Comparison of ENCODE assay signal across 9 cellular contexts in the genomic region with DNA sequence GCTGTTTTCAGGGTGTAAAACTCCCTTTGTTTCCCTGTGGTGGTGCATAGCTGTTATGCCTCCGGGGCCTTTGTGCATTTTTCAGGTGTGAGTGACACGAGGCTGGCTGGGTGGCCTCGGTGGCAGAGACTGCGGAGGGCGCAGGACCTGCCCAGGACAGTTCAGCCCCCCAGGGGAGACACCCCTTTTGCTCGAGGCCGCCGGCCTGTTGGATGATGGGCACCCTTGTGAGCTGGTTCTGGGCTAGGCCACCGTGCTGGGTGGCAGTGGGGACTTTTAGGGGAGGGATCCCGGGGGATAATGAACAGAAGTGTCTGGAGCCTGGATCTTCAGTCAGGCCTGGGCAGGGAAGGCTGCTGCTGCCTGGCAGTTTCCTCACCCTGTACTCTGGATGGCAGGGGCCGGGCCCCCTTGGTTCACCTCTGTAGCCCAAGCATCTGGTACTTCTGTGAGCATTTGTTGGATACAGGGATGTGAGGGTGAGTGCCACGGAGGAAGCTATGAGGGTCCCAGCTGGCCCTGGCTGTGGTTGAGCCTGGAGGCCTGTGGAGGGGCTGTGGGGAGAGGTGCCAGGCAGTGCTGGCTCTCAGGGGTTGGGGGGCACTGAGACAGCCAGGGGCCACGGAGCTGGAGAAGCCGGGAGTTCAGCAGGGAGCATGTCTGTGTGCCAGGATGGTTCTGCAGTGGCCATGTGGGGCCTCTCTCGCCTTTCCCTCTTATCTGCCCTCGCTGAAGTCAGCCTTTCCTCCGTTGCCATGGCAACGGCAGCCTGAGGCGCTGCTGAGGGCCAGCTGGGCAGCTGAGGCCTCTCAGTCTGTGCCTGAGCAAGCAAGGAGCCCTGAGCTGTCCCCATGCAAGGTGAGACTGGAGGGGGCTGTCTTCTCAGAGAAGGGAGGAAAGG. TPM values are rescaled to one million over a fixed set of nuclear protein-coding genes. Genes with fewer than 3 reads are reported as not detected.
DNase-seq lines count a peak whose midpoint lies in the region; ATAC-seq and TF ChIP-seq lines count a peak whose summit lies in the region.
"Had no signal": no experiment of that assay in that cellular context is flagged by ENCODE, and none has a peak within 500 bp of the region (broad histone marks: within the 10 kb centered on the region; RNA-seq: fewer than 3 reads in every experiment).

No MANE protein-coding gene starts in this region.

- TF ChIP-seq POLR2A in erythroblast (IDR thresholded peaks at IDR 0.05; ENCODE audit: low read length), result no peak

- no peak for ATAC-seq in GM19328 (IDR thresholded peaks at IDR 0.05; ENCODE audit: unreplicated experiment)
- ATAC-seq in stimulated activated memory B cell treated with anti-CD40 and anti-IgM and Interleukin-4, amounts not matched to agents 10 μg/mL and 1 μg/mL and 100 μg/mL, for 72 hours, result no peak

- no peaks in the 10 kb centered on the region for H3K36me3 Mint-ChIP-seq in Calu3 (ENCODE audit: insufficient read depth, unreplicated experiment)
- no peaks in the 10 kb centered on the region for H3K36me3 Mint-ChIP-seq in stimulated activated memory B cell treated with anti-CD40 and anti-IgM and Interleukin-4, amounts not matched to agents 10 μg/mL and 1 μg/mL and 100 μg/mL, for 72 hours

- no peak for TF ChIP-seq CTCF in Calu3 (IDR thresholded peaks at IDR 0.05; ENCODE audit: unreplicated experiment)

- H3K4me1 Mint-ChIP-seq in Calu3 (ENCODE audit: low read depth, unreplicated experiment), result no peaks in the 10 kb centered on the region
- H3K4me1 Mint-ChIP-seq in stimulated activated memory B cell treated with anti-CD40 and anti-IgM and Interleukin-4, amounts not matched to agents 10 μg/mL and 1 μg/mL and 100 μg/mL, for 72 hours, result peaks cover 8% of the 10 kb centered on the region

- CTCF ChIA-PET in Calu3 (lab: Charles Lee), result interaction anchor here (1.0 to 2.0 kb wide), 3 partner anchors 15 to 154 kb away, joined by 3 to 19 read pairs (median 3); no protein-coding TSS in a partner anchor

- no TSS peak for BruUV-seq in Calu3 (replicated peaks; lab: Mats Ljungman, UMichigan)

- intact Hi-C loops in Calu3 (cut with micrococcal nuclease; ENCODE audit: unreplicated experiment), result loop anchor here (1.0 to 2.0 kb wide), 3 partner anchors 40 to 903 kb away; no protein-coding TSS in a partner anchor

- peak; percentile 90 for DNase-seq in ELF-1 (ENCODE audit: low read depth, low spot score)
- DNase-seq in NCI-H748 (lab: John Stamatoyannopoulos, UW; ENCODE audit: unreplicated experiment), result peak; percentile 85
- DNase-seq in erythroblast (lab: John Stamatoyannopoulos, UW), result peak; percentile 58 to 68
- peak; percentile 70 for DNase-seq in occipital lobe (lab: John Stamatoyannopoulos, UW)
- DNase-seq in Calu3, result no peak
- DNase-seq in stimulated activated CD8-positive, alpha-beta memory T cell treated with anti-CD3 and anti-CD28 coated beads, Interleukin-4, amount 100 ng/mL, for 48 hours, result no peak

- no peaks in the 10 kb centered on the region for H3K9me3 Mint-ChIP-seq in Calu3 (ENCODE audit: low read depth, unreplicated experiment)
- no peaks in the 10 kb centered on the region for H3K9me3 Mint-ChIP-seq in stimulated activated memory B cell treated with anti-CD40 and anti-IgM and Interleukin-4, amounts not matched to agents 10 μg/mL and 1 μg/mL and 100 μg/mL, for 72 hours

- H3K4me3 Mint-ChIP-seq in Calu3 (ENCODE audit: low read depth, unreplicated experiment), result no peak overlapping the region
- H3K4me3 Mint-ChIP-seq in stimulated activated memory B cell treated with anti-CD40 and anti-IgM and Interleukin-4, amounts not matched to agents 10 μg/mL and 1 μg/mL and 100 μg/mL, for 72 hours, result no peak overlapping the region

- H3K27ac Mint-ChIP-seq in Calu3 (ENCODE audit: unreplicated experiment), result no peak overlapping the region
- H3K27ac Mint-ChIP-seq in stimulated activated memory B cell treated with anti-CD40 and anti-IgM and Interleukin-4, amounts not matched to agents 10 μg/mL and 1 μg/mL and 100 μg/mL, for 72 hours, result no peak overlapping the region

- peaks cover 94% of the 10 kb centered on the region for H3K27me3 Mint-ChIP-seq in Calu3 (ENCODE audit: unreplicated experiment)
- peaks cover 19% of the 10 kb centered on the region for H3K27me3 Mint-ChIP-seq in stimulated activated memory B cell treated with anti-CD40 and anti-IgM and Interleukin-4, amounts not matched to agents 10 μg/mL and 1 μg/mL and 100 μg/mL, for 72 hours

RNA-seq across cellular contexts. Expression of a gene that starts 49.0 kb away (rescaled TPM):
- total RNA-seq in occipital lobe (0.62 TPM), Calu3 (2022) (0.15 TPM in 1 of 2 replicates, not detected in the other)
- total RNA-seq: GM12878 had no signal

Comparison
In these comparisons a context has a peak if more than half of its experiments do, and no peak if none do; other contexts are left out.
1. DNase-seq: peak in ELF-1 (single experiment), NCI-H748 (single experiment), erythroblast (2 of 2) and occipital lobe (single experiment); none in Calu3 (single experiment) and stimulated activated CD8-positive, alpha-beta memory T cell treated with anti-CD3 and anti-CD28 coated beads, Interleukin-4, amount 100 ng/mL, for 48 hours (single experiment).